Comparison of ENCODE assay signal across 18 cellular contexts in genomic region chr6:149852881-149853280, GRCh38. TPM values are rescaled to one million over a fixed set of nuclear protein-coding genes. Genes with fewer than 3 reads are reported as not detected.
DNase-seq lines count a peak whose midpoint lies in the region; ATAC-seq, FAIRE-seq and TF ChIP-seq lines count a peak whose summit lies in the region.
"Had no signal": no experiment of that assay in that cellular context is flagged by ENCODE, and none has a peak within 500 bp of the region (broad histone marks: within the 10 kb centered on the region; RNA-seq: fewer than 3 reads in every experiment).

No MANE protein-coding gene starts in this region.

- H3F3A ChIP-seq in PC-9 (ENCODE audit: insufficient read depth, low read depth) = peaks cover 66% of the 10 kb centered on the region

- H3K9me3 ChIP-seq in PC-9 (ENCODE audit: insufficient read depth, low read depth) = no peaks in the 10 kb centered on the region
- H3K9me3 ChIP-seq in endothelial cell of umbilical vein (replicated peaks; ENCODE audit: control insufficient read depth, insufficient read depth, low read length) = no peaks in the 10 kb centered on the region
- no peaks in the 10 kb centered on the region for H3K9me3 ChIP-seq in psoas muscle
- H3K9me3 ChIP-seq: BLaER1, ovary, sigmoid colon, vagina had no signal

- H3K36me3 ChIP-seq in PC-9 (ENCODE audit: low read depth) (peaks cover 14% of the 10 kb centered on the region; the same call in 1 of the 2 replicates), endothelial cell of umbilical vein (ENCODE audit: control insufficient read depth in 2 of 2, extremely low read depth in 1 of 2, insufficient read depth in 2 of 2, low read length in 2 of 2) (no peaks in the 10 kb centered on the region), psoas muscle (ENCODE audit: insufficient read depth in 1 of 2, low read depth in 1 of 2) (no peaks in the 10 kb centered on the region)
- H3K36me3 ChIP-seq: BLaER1, ovary, sigmoid colon, vagina had no signal

- H2AFZ ChIP-seq in PC-9 (no peak overlapping the region), endothelial cell of umbilical vein (ENCODE audit: low read depth, low read length) (peak overlapping the region; percentile 33)
- H2AFZ ChIP-seq: GM23338 had no signal

- 93 to 97% (median 95%) methylated on average over 12 of the region's 12 CpGs for WGBS in psoas muscle, 3 donors

- peak overlapping the region; percentile 78 for H3K9ac ChIP-seq in endothelial cell of umbilical vein (replicated peaks; ENCODE audit: extremely low read depth, insufficient read depth, low read length)
- H3K9ac ChIP-seq: BLaER1 had no signal

- CTCF ChIA-PET in Calu3 (lab: Charles Lee) (interaction anchor here (1.0 kb wide), 1 partner anchor 12 kb away, joined by 4 read pairs; no protein-coding TSS in a partner anchor), PC-9 (lab: Charles Lee) (no interaction called here), endothelial cell of umbilical vein (lab: Charles Lee) (interaction anchor here (0.8 kb wide), 1 partner anchor 12 kb away, joined by 3 read pairs; no protein-coding TSS in a partner anchor)

- H3K4me1 ChIP-seq in PC-9 (replicated peaks; ENCODE audit: insufficient read depth) (peaks cover 81% of the 10 kb centered on the region), endothelial cell of umbilical vein (ENCODE audit: control insufficient read depth, extremely low read depth, insufficient read depth, low read length) (peaks cover 65% of the 10 kb centered on the region), psoas muscle (peaks cover 38% of the 10 kb centered on the region)

- no peaks in the 10 kb centered on the region for H3K27me3 ChIP-seq in PC-9 (ENCODE audit: insufficient read depth, low read depth)
- no peaks in the 10 kb centered on the region for H3K27me3 ChIP-seq in endothelial cell of umbilical vein (ENCODE audit: control insufficient read depth in 2 of 2, insufficient read depth in 2 of 2, low read length in 2 of 2)
- no peaks in the 10 kb centered on the region for H3K27me3 ChIP-seq in psoas muscle (ENCODE audit: insufficient read depth in 3 of 3, low read length in 2 of 3)
- H3K27me3 ChIP-seq: BLaER1, ovary, sigmoid colon, vagina had no signal

- peak overlapping the region; percentile 80 for H3K4me2 ChIP-seq in PC-9
- H3K4me2 ChIP-seq in endothelial cell of umbilical vein (ENCODE audit: insufficient read depth, low read length) = peak overlapping the region; percentile 97
- H3K4me2 ChIP-seq: GM23338 had no signal

- peaks cover 54% of the 10 kb centered on the region for H3K36me3 Mint-ChIP-seq in Calu3 (ENCODE audit: insufficient read depth, unreplicated experiment)
- H3K36me3 Mint-ChIP-seq: activated naive CD8-positive, alpha-beta T cell treated with anti-CD3 and anti-CD28 coated beads for 36 hours had no signal

- DNase-seq in Calu3 (no peak), PC-9 (no peak), endothelial cell of umbilical vein (ENCODE audit: low read depth, low spot score) (peak; percentile 45), psoas muscle (no peak), NCI-H524 treated with DMSO at 0.1 percent for 48 hours (lab: John Stamatoyannopoulos, UW) (no peak)
- DNase-seq: activated naive CD8-positive, alpha-beta T cell treated with anti-CD3 and anti-CD28 coated beads for 36 hours; activated T-cell treated with anti-CD3 and anti-CD28 coated beads, Interleukin-2, amount 50 U/mL, for 72 hours; left colon; NCI-H1436 treated with DMSO at 0.1 percent for 48 hours; NK-92 treated with Interleukin-12 subunit alpha and Interleukin-12 subunit beta, amount 100 ng/mL, for 24 hours; ovary; sigmoid colon; stimulated activated CD4-positive, alpha-beta T cell treated with anti-CD3 and anti-CD28 coated beads, Interleukin-2, amount 100 ng/mL, for 24 hours had no signal

- no peaks in the 10 kb centered on the region for H3K9me3 Mint-ChIP-seq in Calu3 (ENCODE audit: low read depth, unreplicated experiment)
- H3K9me3 Mint-ChIP-seq: activated naive CD8-positive, alpha-beta T cell treated with anti-CD3 and anti-CD28 coated beads for 36 hours; activated T-cell treated with anti-CD3 and anti-CD28 coated beads, Interleukin-2, amount 50 U/mL, for 72 hours; GM23338 had no signal

- H3K79me2 ChIP-seq in PC-9 (ENCODE audit: low read depth) = peaks cover 66% of the 10 kb centered on the region
- H3K79me2 ChIP-seq in endothelial cell of umbilical vein (ENCODE audit: control insufficient read depth, insufficient read depth, low read length) = peaks cover 33% of the 10 kb centered on the region

- dilution Hi-C loops in endothelial cell of umbilical vein (cut with MboI; ENCODE audit: extremely low pct_ligation_motif_present, low sequenced_read_pairs) = no loop called here

- H3K4me3 ChIP-seq in PC-9 (peak overlapping the region; percentile 49), endothelial cell of umbilical vein (replicated peaks in 1 of 3; ENCODE audit: insufficient read depth in 1 of 3, low read depth in 1 of 3, low read length in 3 of 3) (peak overlapping the region; percentile 34 to 58 (median 44)), psoas muscle (no peak overlapping the region)
- H3K4me3 ChIP-seq: BLaER1, GM23338, ovary, sigmoid colon, vagina had no signal

- H3K27me3 Mint-ChIP-seq in Calu3 (ENCODE audit: unreplicated experiment) = no peaks in the 10 kb centered on the region

- intact Hi-C loops in Calu3 (cut with micrococcal nuclease; ENCODE audit: unreplicated experiment) = no loop called here
- intact Hi-C loops in PC-9 (cut with micrococcal nuclease; ENCODE audit: unreplicated experiment) = no loop called here
- intact Hi-C loops in endothelial cell of umbilical vein (cut with micrococcal nuclease) = no loop called here
- intact Hi-C loops in psoas muscle (cut with DNase I) = no loop called here

- H4K20me1 ChIP-seq in PC-9 (ENCODE audit: insufficient read depth) = no peaks in the 10 kb centered on the region
- H4K20me1 ChIP-seq in endothelial cell of umbilical vein (replicated peaks; ENCODE audit: control insufficient read depth, extremely low read depth, insufficient read depth, low read length) = no peaks in the 10 kb centered on the region

- H3K4me1 Mint-ChIP-seq in Calu3 (ENCODE audit: low read depth, unreplicated experiment) = peaks cover 48% of the 10 kb centered on the region

- H3K27ac Mint-ChIP-seq in Calu3 (ENCODE audit: unreplicated experiment) = peak overlapping the region; percentile 91
- H3K27ac Mint-ChIP-seq: activated naive CD8-positive, alpha-beta T cell treated with anti-CD3 and anti-CD28 coated beads for 36 hours; activated T-cell treated with anti-CD3 and anti-CD28 coated beads, Interleukin-2, amount 50 U/mL, for 72 hours; GM23338 had no signal

- FAIRE-seq in endothelial cell of umbilical vein (lab: Jason Lieb, UNC) = no peak

- no peak for TF ChIP-seq POLR2A in endothelial cell of umbilical vein (IDR thresholded peaks at IDR 0.05; ENCODE audit: low read depth, low read length)

- H3K9me1 ChIP-seq in endothelial cell of umbilical vein (replicated peaks; ENCODE audit: control insufficient read depth, extremely low read depth, insufficient read depth, low read length) = no peaks in the 10 kb centered on the region

- H3K4me3 Mint-ChIP-seq in Calu3 (ENCODE audit: low read depth, unreplicated experiment) = peak overlapping the region; percentile 69
- H3K4me3 Mint-ChIP-seq: activated naive CD8-positive, alpha-beta T cell treated with anti-CD3 and anti-CD28 coated beads for 36 hours; activated T-cell treated with anti-CD3 and anti-CD28 coated beads, Interleukin-2, amount 50 U/mL, for 72 hours; GM23338 had no signal

- BruUV-seq in Calu3 (replicated peaks; lab: Mats Ljungman, UMichigan) (no TSS peak), PC-9 (replicated peaks; lab: Mats Ljungman, UMichigan) (no TSS peak), endothelial cell of umbilical vein (replicated peaks; lab: Mats Ljungman, UMichigan) (no TSS peak)

- POLR2A ChIA-PET in PC-9 (lab: Charles Lee; ENCODE audit: unreplicated experiment) (interaction anchor here (1.0 kb wide), 1 partner anchor 12 kb away, joined by 5 read pairs; no protein-coding TSS in a partner anchor), endothelial cell of umbilical vein (lab: Charles Lee) (no interaction called here)

- ATAC-seq in psoas muscle = no peak
- no peak for ATAC-seq in HG03342 (IDR thresholded peaks at IDR 0.05; ENCODE audit: unreplicated experiment)
- ATAC-seq in GM21390 (IDR thresholded peaks at IDR 0.05; ENCODE audit: unreplicated experiment) = no peak
- ATAC-seq: GM23338 had no signal

- TF ChIP-seq CTCF in Calu3 (IDR thresholded peaks at IDR 0.05; ENCODE audit: unreplicated experiment) (no peak), PC-9 (conservative IDR thresholded peaks at IDR 0.05) (no peak), endothelial cell of umbilical vein (IDR thresholded peaks at IDR 0.05; ENCODE audit: extremely low read depth in 1 of 2, insufficient read depth in 1 of 2, low read depth in 1 of 2, low read length in 2 of 2) (no peak), psoas muscle (IDR thresholded peaks at IDR 0.05) (no peak)

- no peaks in the 10 kb centered on the region for H3K9me2 ChIP-seq in PC-9 (ENCODE audit: insufficient read depth)

- H3K27ac ChIP-seq in PC-9 (peak overlapping the region; percentile 96), endothelial cell of umbilical vein (ENCODE audit: insufficient read depth, low read depth, low read length) (peak overlapping the region; percentile 74), psoas muscle (peak overlapping the region; percentile 89)
- H3K27ac ChIP-seq: BLaER1, ovary, sigmoid colon, vagina had no signal

RNA-seq across cellular contexts. Expression of gene LRP11, which starts 11.3 kb away (rescaled TPM):
- total RNA-seq in Calu3 (2022) (27.4 and 31.1 TPM in 2 replicates), PC-9 (2021) (33.8 and 38.6 TPM in 2 replicates), endothelial cell of umbilical vein (29.9 and 59.1 TPM in 2 replicates), psoas muscle (10 to 100 TPM in 2 of 4 donors, 1 to 10 TPM in 2; 7.9 to 29.6 (median 10.2) TPM)
- polyA plus RNA-seq in endothelial cell of umbilical vein (17.5 and 23.1 TPM in 2 replicates), psoas muscle (1 to 10 TPM; 1.6 to 3.2 (median 2.5) TPM)
- polyA plus RNA-seq in endothelial cell of umbilical vein (2011; cell fraction: cytosol; rRNA removed) = 18.6 and 20.8 TPM in 2 replicates
- polyA plus RNA-seq in endothelial cell of umbilical vein (2011; cell fraction: nucleus; rRNA removed) = 14.9 and 17.1 TPM in 2 replicates
- 29.1 and 33.1 TPM in 2 replicates for polyA plus RNA-seq in endothelial cell of umbilical vein (2012)
- 54.4 and 54.5 TPM in 2 replicates for polyA minus RNA-seq in endothelial cell of umbilical vein
- polyA minus RNA-seq in endothelial cell of umbilical vein (2011; cell fraction: cytosol; rRNA and poly(A)+ RNA removed) = 54.4 TPM
- 11.0 TPM in 2 replicates for polyA minus RNA-seq in endothelial cell of umbilical vein (2011; cell fraction: nucleus; rRNA and poly(A)+ RNA removed)

RNA-seq across cellular contexts. Expression of gene RAET1E, which starts 45.0 kb away (rescaled TPM):
- total RNA-seq in Calu3 (2022) = 0.22 TPM in 1 of 2 replicates, not detected in the other
- 0.20 TPM in 1 of 2 replicates, not detected in the other for total RNA-seq in PC-9 (2021)
- total RNA-seq in endothelial cell of umbilical vein = not detected in 2 replicates
- 0.04 TPM in 1 of 2 replicates, not detected in the other for polyA plus RNA-seq in endothelial cell of umbilical vein
- not detected in 2 replicates for polyA plus RNA-seq in endothelial cell of umbilical vein (2011; cell fraction: cytosol; rRNA removed)
- not detected in 2 replicates for polyA plus RNA-seq in endothelial cell of umbilical vein (2011; cell fraction: nucleus; rRNA removed)
- polyA plus RNA-seq in endothelial cell of umbilical vein (2012) = not detected in 2 replicates
- polyA minus RNA-seq in endothelial cell of umbilical vein = not detected in 2 replicates
- polyA minus RNA-seq in endothelial cell of umbilical vein (2011; cell fraction: cytosol; rRNA and poly(A)+ RNA removed) = 7.4 TPM
- 0.19 TPM in 1 of 2 replicates, not detected in the other for polyA minus RNA-seq in endothelial cell of umbilical vein (2011; cell fraction: nucleus; rRNA and poly(A)+ RNA removed)
- total RNA-seq in psoas muscle = 1 to 10 TPM; 1.4 to 6.2 (median 3.9) TPM
- 10 to 100 TPM in 1 of 3 donors, under 1 TPM in 2; 0.04 to 17.2 (median 0.31) TPM for polyA plus RNA-seq in psoas muscle
- total RNA-seq: activated naive CD8-positive, alpha-beta T cell treated with anti-CD3 and anti-CD28 coated beads for 36 hours; activated T-cell treated with anti-CD3 and anti-CD28 coated beads, Interleukin-2, amount 50 U/mL, for 72 hours; GM23338 had no signal
- polyA plus RNA-seq: GM23338 had no signal
